In genomic region chr4:152697284-152698011, GRCh38 we compare ENCODE assay signal across 10 cellular contexts. TPM values are rescaled to one million over a fixed set of nuclear protein-coding genes. Genes with fewer than 3 reads are reported as not detected.
DNase-seq lines count a peak whose midpoint lies in the region; ATAC-seq and TF ChIP-seq lines count a peak whose summit lies in the region.
"Had no signal": no experiment of that assay in that cellular context is flagged by ENCODE, and none has a peak within 500 bp of the region (broad histone marks: within the 10 kb centered on the region; RNA-seq: fewer than 3 reads in every experiment).

No MANE protein-coding gene starts in this region.

- no peak overlapping the region for H3K4ac ChIP-seq in trophoblast cell (ENCODE audit: low read depth, low read length)

- DNase-seq in activated CD4-positive, alpha-beta T cell treated with anti-CD3 and anti-CD28 coated beads, Interleukin-2, amount 10 ng/mL, durations not matched to agents 24 days and 14 days, result no peak
- no peak for DNase-seq in activated CD4-positive, alpha-beta T cell treated with anti-CD3 and anti-CD28 coated beads, Interleukin-2, amount 50 U/mL, for 48 hours
- DNase-seq in WTC11 (ENCODE audit: low spot score) (no peak), smooth muscle cell (lab: John Stamatoyannopoulos, UW; ENCODE audit: unreplicated experiment) (no peak), trophoblast cell (no peak), MV-4-11 (lab: John Stamatoyannopoulos, UW) (no peak), right cardiac atrium (no peak)
- DNase-seq: heart left ventricle had no signal

- ATAC-seq in HG02973 (IDR thresholded peaks at IDR 0.05; ENCODE audit: unreplicated experiment) (peak; percentile 1), WTC11 (no peak), right cardiac atrium (no peak)

- H3K27me3 ChIP-seq in smooth muscle cell (ENCODE audit: low read depth) (no peaks in the 10 kb centered on the region), trophoblast cell (ENCODE audit: insufficient read depth, low read length) (no peaks in the 10 kb centered on the region), right cardiac atrium (ENCODE audit: control insufficient read depth, insufficient read depth) (no peaks in the 10 kb centered on the region)

- H4K8ac ChIP-seq in trophoblast cell (ENCODE audit: low read depth, low read length), result no peak overlapping the region

- H2BK5ac ChIP-seq in trophoblast cell (ENCODE audit: low read depth, low read length, poor library complexity), result no peak overlapping the region

- CTCF ChIA-PET in WTC11 (lab: Charles Lee), result interaction anchor here (1.1 kb wide), 1 partner anchor 9 kb away, joined by 8 read pairs; no protein-coding TSS in a partner anchor

- H3K9me3 Mint-ChIP-seq in activated CD4-positive, alpha-beta T cell treated with anti-CD3 and anti-CD28 coated beads, Interleukin-2, amount 10 ng/mL, durations not matched to agents 24 days and 14 days, result no peaks in the 10 kb centered on the region
- H3K9me3 Mint-ChIP-seq in WTC11, result no peaks in the 10 kb centered on the region
- H3K9me3 Mint-ChIP-seq: naive thymus-derived CD4-positive, alpha-beta T cell had no signal

- no peaks in the 10 kb centered on the region for H3K79me2 ChIP-seq in smooth muscle cell (ENCODE audit: low read depth)
- H3K79me2 ChIP-seq in trophoblast cell (ENCODE audit: control insufficient read depth, insufficient read depth, low read length, poor library complexity), result no peaks in the 10 kb centered on the region

- H4K91ac ChIP-seq in trophoblast cell (ENCODE audit: low read depth, low read length), result no peak overlapping the region

- H2AFZ ChIP-seq in smooth muscle cell (ENCODE audit: low read depth) (no peak overlapping the region), trophoblast cell (ENCODE audit: insufficient read depth, low read length, poor library complexity) (no peak overlapping the region)

- peaks cover 5% of the 10 kb centered on the region for H3K27me3 Mint-ChIP-seq in activated CD4-positive, alpha-beta T cell treated with anti-CD3 and anti-CD28 coated beads, Interleukin-2, amount 10 ng/mL, durations not matched to agents 24 days and 14 days
- no peaks in the 10 kb centered on the region for H3K27me3 Mint-ChIP-seq in WTC11 (ENCODE audit: low read depth)

- intact Hi-C loops in activated CD4-positive, alpha-beta T cell treated with anti-CD3 and anti-CD28 coated beads, Interleukin-2, amount 10 ng/mL, durations not matched to agents 24 days and 14 days (cut with micrococcal nuclease), result loop anchor here (1.0 to 2.0 kb wide), 2 partner anchors 13 to 17 kb away; no protein-coding TSS in a partner anchor
- intact Hi-C loops in right cardiac atrium (cut with DNase I), result no loop called here

- H4K20me1 ChIP-seq in smooth muscle cell (ENCODE audit: low read depth), result no peaks in the 10 kb centered on the region

- H3K14ac ChIP-seq in trophoblast cell (ENCODE audit: low read length), result no peak overlapping the region

- peaks cover 4% of the 10 kb centered on the region for H3K79me1 ChIP-seq in trophoblast cell (ENCODE audit: low read length)

- H2BK120ac ChIP-seq in trophoblast cell (ENCODE audit: insufficient read depth, low read length, poor library complexity), result no peak overlapping the region

- peaks cover 15% of the 10 kb centered on the region for H3K4me1 Mint-ChIP-seq in activated CD4-positive, alpha-beta T cell treated with anti-CD3 and anti-CD28 coated beads, Interleukin-2, amount 10 ng/mL, durations not matched to agents 24 days and 14 days
- H3K4me1 Mint-ChIP-seq in WTC11, result peaks cover 59% of the 10 kb centered on the region

- H2AK5ac ChIP-seq in trophoblast cell (ENCODE audit: low read length), result no peak overlapping the region

- no peak overlapping the region for H3K18ac ChIP-seq in trophoblast cell (ENCODE audit: low read length)

- H3K27ac ChIP-seq in smooth muscle cell (ENCODE audit: low read depth) (peak overlapping the region; percentile 65), trophoblast cell (ENCODE audit: low read depth, low read length) (no peak overlapping the region), right cardiac atrium (ENCODE audit: low read length) (no peak overlapping the region)
- H3K27ac ChIP-seq: heart left ventricle had no signal

- H3K36me3 ChIP-seq in smooth muscle cell (ENCODE audit: low read depth) (no peaks in the 10 kb centered on the region), trophoblast cell (ENCODE audit: control insufficient read depth in 1 of 2, insufficient read depth in 2 of 2, low read length in 2 of 2) (no peaks in the 10 kb centered on the region)
- H3K36me3 ChIP-seq: heart left ventricle had no signal

- H3K4me1 ChIP-seq in smooth muscle cell (ENCODE audit: low read depth) (no peaks in the 10 kb centered on the region), trophoblast cell (ENCODE audit: control insufficient read depth in 1 of 2, insufficient read depth in 2 of 2, low read length in 2 of 2) (peaks cover 4% of the 10 kb centered on the region in 2 experiments), right cardiac atrium (ENCODE audit: control insufficient read depth, insufficient read depth, low read length) (no peaks in the 10 kb centered on the region)

- no peak overlapping the region for H3K4me2 ChIP-seq in smooth muscle cell
- no peak overlapping the region for H3K4me2 ChIP-seq in trophoblast cell (ENCODE audit: low read length)

- peak overlapping the region; percentile 15 for H3K9ac ChIP-seq in smooth muscle cell (ENCODE audit: low read depth)
- H3K9ac ChIP-seq in trophoblast cell (ENCODE audit: low read length), result no peak overlapping the region

- H3K4me3 ChIP-seq in smooth muscle cell (no peak overlapping the region), trophoblast cell (ENCODE audit: low read depth, low read length) (no peak overlapping the region), right cardiac atrium (ENCODE audit: low read length) (no peak overlapping the region)
- H3K4me3 ChIP-seq: heart left ventricle had no signal

- no peaks in the 10 kb centered on the region for H3F3A ChIP-seq in smooth muscle cell (ENCODE audit: low read depth)

- TF ChIP-seq CTCF in WTC11 (IDR thresholded peaks at IDR 0.05) (no peak), smooth muscle cell (IDR thresholded peaks at IDR 0.05; ENCODE audit: borderline replicate concordance, insufficient read depth, poor library complexity, severe bottlenecking) (no peak)

- POLR2A ChIA-PET in WTC11 (lab: Charles Lee), result no interaction called here

- WGBS in smooth muscle cell (ENCODE audit: low lambda C conversion rate), result 73% methylated on average over 3 of the region's 3 CpGs
- no CpG with 5 or more reads among the region's 3 CpGs for WGBS in trophoblast cell (ENCODE audit: extremely low coverage, insufficient coverage, insufficient read length)
- whole genome bisulfite sequencing in right cardiac atrium, result 71% methylated on average over 3 of the region's 3 CpGs

- H3K27ac Mint-ChIP-seq in activated CD4-positive, alpha-beta T cell treated with anti-CD3 and anti-CD28 coated beads, Interleukin-2, amount 10 ng/mL, durations not matched to agents 24 days and 14 days, result peak overlapping the region; percentile 11
- no peak overlapping the region for H3K27ac Mint-ChIP-seq in WTC11

- no peaks in the 10 kb centered on the region for H3K9me3 ChIP-seq in smooth muscle cell (replicated peaks; ENCODE audit: low read depth)
- peaks cover 2% of the 10 kb centered on the region for H3K9me3 ChIP-seq in trophoblast cell (ENCODE audit: insufficient read depth, low read depth, low read length)
- H3K9me3 ChIP-seq in right cardiac atrium (ENCODE audit: control insufficient read depth, low read length), result no peaks in the 10 kb centered on the region
- H3K9me3 ChIP-seq: heart left ventricle had no signal

- H3K4me3 Mint-ChIP-seq in activated CD4-positive, alpha-beta T cell treated with anti-CD3 and anti-CD28 coated beads, Interleukin-2, amount 10 ng/mL, durations not matched to agents 24 days and 14 days, result peak overlapping the region; percentile 21
- H3K4me3 Mint-ChIP-seq in WTC11, result no peak overlapping the region

- no peaks in the 10 kb centered on the region for H3K36me3 Mint-ChIP-seq in activated CD4-positive, alpha-beta T cell treated with anti-CD3 and anti-CD28 coated beads, Interleukin-2, amount 10 ng/mL, durations not matched to agents 24 days and 14 days (ENCODE audit: low read depth)
- H3K36me3 Mint-ChIP-seq in WTC11, result no peaks in the 10 kb centered on the region
- H3K36me3 Mint-ChIP-seq: naive thymus-derived CD4-positive, alpha-beta T cell had no signal

- no peak overlapping the region for H4K12ac ChIP-seq in trophoblast cell (ENCODE audit: low read depth, low read length)

- H3K23ac ChIP-seq in trophoblast cell (ENCODE audit: low read length), result no peak overlapping the region

- H2BK12ac ChIP-seq in trophoblast cell (ENCODE audit: low read length), result no peak overlapping the region

TF ChIP-seq in WTC11, 78 proteins besides CTCF, POLR2A, EP300 and RAD21 (continues in another document):
- TF ChIP-seq ZNF396 (CRISPR knock-in tag; IDR thresholded peaks at IDR 0.05; ENCODE audit: borderline replicate concordance), result no peak

RNA-seq across cellular contexts. Expression of gene TMEM154, which starts 17.7 kb away (rescaled TPM):
- 7.9 and 9.0 TPM in 2 replicates for total RNA-seq in activated CD4-positive, alpha-beta T cell treated with anti-CD3 and anti-CD28 coated beads, Interleukin-2, amount 10 ng/mL, durations not matched to agents 24 days and 14 days
- total RNA-seq in WTC11 (2021) (1.7 to 2.1 TPM (median 1.9 TPM) in 3 replicates), smooth muscle cell (3.8 and 6.0 TPM in 2 replicates), right cardiac atrium (1 to 10 TPM in 3 of 4 donors, under 1 TPM in 1; 0.48 to 2.4 (median 1.5) TPM)
- polyA plus RNA-seq in smooth muscle cell (1.8 and 6.6 TPM in 2 replicates), right cardiac atrium (0.16 TPM)
- 7.5 and 8.3 TPM in 2 replicates for polyA plus RNA-seq in trophoblast cell (2013)
